1 cellular context compared by ENCODE assay signal in genomic region chr21:44462834-44463200, GRCh38.
TF ChIP-seq lines count a peak whose summit lies in the region.

No MANE protein-coding gene starts in this region.

TF ChIP-seq in WTC11, 78 proteins besides CTCF, POLR2A, EP300 and RAD21 (continued from another document):
- no peak for TF ChIP-seq HMGXB4 (CRISPR knock-in tag; IDR thresholded peaks at IDR 0.05)
- no peak for TF ChIP-seq ATF2 (CRISPR knock-in tag; IDR thresholded peaks at IDR 0.05; ENCODE audit: borderline replicate concordance, low read depth)
- TF ChIP-seq ZNF138 (CRISPR knock-in tag; conservative IDR thresholded peaks at IDR 0.05): no peak
